In genomic region chr22:48147831-48148230, GRCh38 we compare ENCODE assay signal across 22 cellular contexts.
DNase-seq lines count a peak whose midpoint lies in the region.
"Had no signal": no experiment of that assay in that cellular context is flagged by ENCODE, and none has a peak within 500 bp of the region (broad histone marks: within the 10 kb centered on the region; RNA-seq: fewer than 3 reads in every experiment).

No MANE protein-coding gene starts in this region.

- H3K4me3 ChIP-seq in HUES48 (ENCODE audit: low read depth, low read length) (no peak overlapping the region), iPS-20b (ENCODE audit: low read length) (peak overlapping the region; percentile 9; the same call in 1 of the 2 replicates)
- H3K4me3 ChIP-seq in effector memory CD4-positive, alpha-beta T cell (ENCODE audit: insufficient read depth, low read depth, low read length, poor library complexity, severe bottlenecking) = no peak overlapping the region
- H3K4me3 ChIP-seq: A549; BLaER1 treated with 17β-estradiol and CSF1 and Interleukin-3, amounts not matched to agents 10 nM and 100 nM; GM12878 had no signal

- H3K4me1 ChIP-seq in HUES48 (ENCODE audit: control insufficient read depth, insufficient read depth, low read length) (peaks cover 13% of the 10 kb centered on the region), iPS-20b (ENCODE audit: insufficient read depth, low read length) (peaks cover 8% of the 10 kb centered on the region; the same call in 1 of the 2 replicates)
- no peaks in the 10 kb centered on the region for H3K4me1 ChIP-seq in effector memory CD4-positive, alpha-beta T cell (ENCODE audit: control insufficient read depth, insufficient read depth, low read length, poor library complexity, severe bottlenecking)
- H3K4me1 ChIP-seq: A549, BE2C had no signal

- H3K27me3 ChIP-seq in HUES48 (ENCODE audit: control insufficient read depth, insufficient read depth, low read length) (peaks cover 9% of the 10 kb centered on the region), iPS-20b (ENCODE audit: insufficient read depth, low read length) (peaks cover 23% of the 10 kb centered on the region)
- no peaks in the 10 kb centered on the region for H3K27me3 ChIP-seq in effector memory CD4-positive, alpha-beta T cell (replicated peaks; ENCODE audit: control insufficient read depth, insufficient read depth, low read length, poor library complexity, severe bottlenecking)
- H3K27me3 ChIP-seq: BE2C; BLaER1 treated with 17β-estradiol and CSF1 and Interleukin-3, amounts not matched to agents 10 nM and 100 nM had no signal

- H3K36me3 ChIP-seq in HUES48 (ENCODE audit: control insufficient read depth, insufficient read depth, low read length) (no peaks in the 10 kb centered on the region), iPS-20b (ENCODE audit: insufficient read depth, low read depth, low read length) (no peaks in the 10 kb centered on the region)
- H3K36me3 ChIP-seq in effector memory CD4-positive, alpha-beta T cell (ENCODE audit: control insufficient read depth, insufficient read depth, low read length) = no peaks in the 10 kb centered on the region
- H3K36me3 ChIP-seq: BE2C; BLaER1 treated with 17β-estradiol and CSF1 and Interleukin-3, amounts not matched to agents 10 nM and 100 nM had no signal

- no peaks in the 10 kb centered on the region for H3K9me3 ChIP-seq in HUES48 (ENCODE audit: control insufficient read depth, insufficient read depth, low read length)
- no peaks in the 10 kb centered on the region for H3K9me3 ChIP-seq in iPS-20b (ENCODE audit: insufficient read depth, low read depth, low read length)
- no peaks in the 10 kb centered on the region for H3K9me3 ChIP-seq in effector memory CD4-positive, alpha-beta T cell (ENCODE audit: control insufficient read depth, low read length)
- H3K9me3 ChIP-seq: A549; BLaER1 treated with 17β-estradiol and CSF1 and Interleukin-3, amounts not matched to agents 10 nM and 100 nM had no signal

- DNase-seq in G401 (ENCODE audit: low spot score) = peak; percentile 77
- peak; percentile 62 for DNase-seq in cerebellum (ENCODE audit: low spot score)
- DNase-seq in DMS114 treated with DMSO at 0.1 percent for 48 hours (lab: John Stamatoyannopoulos, UW; ENCODE audit: unreplicated experiment) = no peak
- DNase-seq in effector memory CD4-positive, alpha-beta T cell = no peak
- no peak for DNase-seq in HUDEP-2 (lab: John Stamatoyannopoulos, UW; ENCODE audit: unreplicated experiment in 76 of 76)
- DNase-seq in NCI-H345 (lab: John Stamatoyannopoulos, UW) = no peak
- DNase-seq: 8988T; ACHN; AML-193; BE2C; CD4-positive, alpha-beta T cell; CD8-positive, alpha-beta memory T cell; DMS153; DND-41; GDM1; GOT3; HCEC 1CT had no signal

- H3K9ac ChIP-seq in HUES48 (ENCODE audit: low read depth, low read length) (no peak overlapping the region), iPS-20b (ENCODE audit: low read depth, low read length) (no peak overlapping the region)
- H3K9ac ChIP-seq: BLaER1 treated with 17β-estradiol and CSF1 and Interleukin-3, amounts not matched to agents 10 nM and 100 nM had no signal

- H3K27ac ChIP-seq in HUES48 (ENCODE audit: low read depth, low read length) (peak overlapping the region; percentile 5), iPS-20b (ENCODE audit: low read length) (no peak overlapping the region)
- no peak overlapping the region for H3K27ac ChIP-seq in effector memory CD4-positive, alpha-beta T cell (ENCODE audit: insufficient read depth, low read length, poor library complexity, severe bottlenecking)
- H3K27ac ChIP-seq: A549; BLaER1 treated with 17β-estradiol and CSF1 and Interleukin-3, amounts not matched to agents 10 nM and 100 nM had no signal

- in situ Hi-C loops in G401 (cut with HindIII; ENCODE audit: low sequenced_read_pairs) = no loop called here

Comparison
In these comparisons a context has a peak if more than half of its experiments do, and no peak if none do; other contexts are left out.
1. DNase-seq: peak in G401 (single experiment) and cerebellum (single experiment); none in DMS114 treated with DMSO at 0.1 percent for 48 hours (single experiment), effector memory CD4-positive, alpha-beta T cell (0 of 3), HUDEP-2 (0 of 76) and NCI-H345 (single experiment).